10 cellular contexts compared by ENCODE assay signal in genomic region chr22:31173386-31174145, GRCh38. TPM values are rescaled to one million over a fixed set of nuclear protein-coding genes. Genes with fewer than 3 reads are reported as not detected.
DNase-seq lines count a peak whose midpoint lies in the region; ATAC-seq and TF ChIP-seq lines count a peak whose summit lies in the region.
"Had no signal": no experiment of that assay in that cellular context is flagged by ENCODE, and none has a peak within 500 bp of the region (broad histone marks: within the 10 kb centered on the region; RNA-seq: fewer than 3 reads in every experiment).

No MANE protein-coding gene starts in this region.

- H3K27me3 ChIP-seq in testis, result no peaks in the 10 kb centered on the region
- H3K27me3 ChIP-seq: right lobe of liver had no signal

- DNase-seq in GM04503 (ENCODE audit: low read depth), result peak; percentile 81
- DNase-seq in RWPE1 (ENCODE audit: low spot score), result peak; percentile 68
- peak; percentile 69 for DNase-seq in epithelial cell of prostate (ENCODE audit: low read depth, low spot score)
- DNase-seq in retinal pigment epithelial cell (ENCODE audit: low read depth), result peak; percentile 79
- no peak for DNase-seq in GM10248 (ENCODE audit: extremely low spot score)
- no peak for DNase-seq in NCI-H1092 (lab: John Stamatoyannopoulos, UW)
- no peak for DNase-seq in testis
- DNase-seq: NCI-H2107, right lobe of liver had no signal

- TF ChIP-seq POLR2A in testis (IDR thresholded peaks at IDR 0.05), result no peak

- POLR2A ChIA-PET in RWPE1 (lab: Yijun Ruan, JAX; ENCODE audit: low non-redundant PET), result interaction anchor here (0.7 kb wide), 1 partner anchor 204 kb away, joined by 3 read pairs; no protein-coding TSS in a partner anchor
- POLR2A ChIA-PET in GM10248 (lab: Yijun Ruan, JAX), result no interaction called here

- no peak overlapping the region for H3K4me3 ChIP-seq in retinal pigment epithelial cell (ENCODE audit: low read length)
- H3K4me3 ChIP-seq in testis, result no peak overlapping the region
- H3K4me3 ChIP-seq: right lobe of liver had no signal

- no peaks in the 10 kb centered on the region for H3K9me3 ChIP-seq in testis
- H3K9me3 ChIP-seq: right lobe of liver had no signal

- WGBS in testis, 2 donors, result 69 to 72% methylated on average over 5 of the region's 5 CpGs

- no peaks in the 10 kb centered on the region for H3K36me3 ChIP-seq in testis (ENCODE audit: low read depth, missing control alignments)
- H3K36me3 ChIP-seq: right lobe of liver had no signal

- TF ChIP-seq CTCF in RWPE1 (conservative IDR thresholded peaks at IDR 0.05; ENCODE audit: low read depth) (no peak), retinal pigment epithelial cell (conservative IDR thresholded peaks at IDR 0.05; ENCODE audit: low read depth, low read length) (no peak), GM10248 (IDR thresholded peaks at IDR 0.05; ENCODE audit: control extremely low read depth, extremely low read depth, low read depth, missing control alignments) (no peak), testis (IDR thresholded peaks at IDR 0.05) (no peak)

- intact Hi-C loops in testis (cut with DNase I; ENCODE audit: low total_unique reads), result no loop called here

- peaks cover 4% of the 10 kb centered on the region for H3K4me1 ChIP-seq in testis

- H3K27ac ChIP-seq in RWPE1 (peak overlapping the region; percentile 67; the same call in 1 of the 2 replicates), epithelial cell of prostate (peak overlapping the region; percentile 88), testis (no peak overlapping the region)

- CTCF ChIA-PET in RWPE1 (lab: Yijun Ruan, JAX) (no interaction called here), GM10248 (lab: Yijun Ruan, JAX) (interaction anchor here (1.1 to 1.6 kb wide), 3 partner anchors 13 to 38 kb away, joined by 3 to 4 read pairs (median 3); no protein-coding TSS in a partner anchor)

- ATAC-seq in HG03108 (IDR thresholded peaks at IDR 0.05; ENCODE audit: unreplicated experiment), result no peak

RNA-seq across cellular contexts. Expression of gene RNF185, which starts 13.6 kb away (rescaled TPM):
- 10 to 100 TPM; 30.0 to 32.4 TPM for total RNA-seq in testis
- 33.2 TPM for polyA plus RNA-seq in testis (ENCODE audit: insufficient read depth, low read depth, low replicate concordance)

RNA-seq across cellular contexts. Expression of gene PLA2G3, which starts 33.3 kb away (rescaled TPM):
- total RNA-seq in testis, result under 1 TPM; 0.55 to 0.68 TPM
- polyA plus RNA-seq in testis (ENCODE audit: insufficient read depth, low read depth, low replicate concordance), result 0.44 TPM
- total RNA-seq: right lobe of liver had no signal

RNA-seq across cellular contexts. Expression of gene LIMK2, which starts 38.5 kb away (rescaled TPM):
- total RNA-seq in testis, result 100 to 1,000 TPM in 1 of 2 donors, 10 to 100 TPM in 1; 94.0 to 101 TPM
- polyA plus RNA-seq in testis (ENCODE audit: insufficient read depth, low read depth, low replicate concordance), result 51.7 TPM

RNA-seq across cellular contexts. Expression of gene INPP5J, which starts 50.8 kb away (rescaled TPM):
- 10 to 100 TPM; 11.3 to 17.2 TPM for total RNA-seq in testis
- 5.2 TPM for polyA plus RNA-seq in testis (ENCODE audit: insufficient read depth, low read depth, low replicate concordance)

Comparison
In these comparisons a context has a peak if more than half of its experiments do, and no peak if none do; other contexts are left out.
1. DNase-seq: peak in GM04503 (single experiment), RWPE1 (single experiment), epithelial cell of prostate (single experiment) and retinal pigment epithelial cell (single experiment); none in GM10248 (single experiment), NCI-H1092 (single experiment) and testis (single experiment).
2. H3K27ac ChIP-seq: peak in RWPE1 (single experiment) and epithelial cell of prostate (single experiment); none in testis (0 of 2).